ENCODE assay signal across 9 cellular contexts in the genomic region with DNA sequence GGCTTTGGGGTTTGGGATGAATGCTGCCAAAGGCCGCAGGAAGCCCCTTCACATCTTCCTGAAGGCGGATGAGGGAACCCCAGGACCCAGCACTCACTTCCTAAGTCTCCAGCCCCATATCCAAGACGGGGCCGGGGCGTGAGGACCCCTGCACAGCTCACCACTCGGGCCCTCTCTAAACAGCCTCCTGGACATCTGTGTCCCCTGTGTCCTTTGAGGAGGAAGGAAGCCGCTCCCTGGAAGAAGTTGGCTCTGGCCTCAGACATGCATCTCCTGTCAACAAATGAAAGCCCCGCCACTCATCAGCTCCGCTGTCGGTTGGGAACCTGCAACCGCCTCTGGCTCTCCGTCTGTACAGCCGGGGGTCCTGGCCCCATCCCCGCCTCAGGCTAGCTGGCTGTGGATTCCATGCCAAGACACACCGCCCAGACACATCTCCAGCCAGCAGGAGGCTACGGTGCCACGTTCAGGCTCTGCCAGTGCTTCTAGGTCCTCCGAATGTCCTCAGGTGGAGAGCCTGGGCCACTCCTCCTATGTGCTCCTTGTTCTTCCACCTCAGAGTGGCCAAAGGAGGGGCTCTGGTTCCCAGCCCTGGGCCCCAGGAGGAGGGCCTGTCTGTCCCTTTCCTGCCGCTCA.
DNase-seq lines count a peak whose midpoint lies in the region; ATAC-seq, FAIRE-seq and TF ChIP-seq lines count a peak whose summit lies in the region.
"Had no signal": no experiment of that assay in that cellular context is flagged by ENCODE, and none has a peak within 500 bp of the region (broad histone marks: within the 10 kb centered on the region; RNA-seq: fewer than 3 reads in every experiment).

No MANE protein-coding gene starts in this region.

- WGBS in suprapubic skin: 33% methylated on average over 18 of the region's 19 CpGs

- H3K4me3 ChIP-seq in ascending aorta: peak overlapping the region in 1 of 2 donors; percentile 21
- H3K4me3 ChIP-seq in kidney (ENCODE audit: low read length in 2 of 2): no peak overlapping the region
- no peak overlapping the region for H3K4me3 ChIP-seq in suprapubic skin
- H3K4me3 ChIP-seq in Caco-2 (ENCODE audit: low read depth, low read length): no peak overlapping the region

- no peaks in the 10 kb centered on the region for H3K4me1 Mint-ChIP-seq in Caco-2 (ENCODE audit: low read depth, unreplicated experiment)

- CTCF ChIA-PET in Caco-2 (lab: Charles Lee): interaction anchor here (1.2 kb wide), 1 partner anchor 279 kb away, joined by 3 read pairs; no protein-coding TSS in a partner anchor

- no peak for ATAC-seq in activated CD4-positive, CD25-positive, alpha-beta regulatory T cell treated with anti-CD3 and anti-CD28 coated beads, Interleukin-2, amount 50 U/mL, for 24 hours

- peak; percentile 28 for DNase-seq in activated CD4-positive, CD25-positive, alpha-beta regulatory T cell treated with anti-CD3 and anti-CD28 coated beads, Interleukin-2, amount 50 U/mL, for 72 hours
- DNase-seq in ascending aorta (ENCODE audit: low spot score in 2 of 2) (peak in 1 of 2 donors; percentile 71), kidney (peak; percentile 75), suprapubic skin (ENCODE audit: low spot score in 2 of 2) (peak; percentile 52 to 72), nucleus accumbens (lab: John Stamatoyannopoulos, UW) (no peak), NCI-H2107 treated with DMSO at 0.1 percent for 48 hours (lab: John Stamatoyannopoulos, UW; ENCODE audit: unreplicated experiment) (no peak), Caco-2 (no peak)

- peak in 2 of 3 experiments; percentile 17 to 42 for TF ChIP-seq CTCF in ascending aorta (IDR thresholded peaks at IDR 0.05)
- TF ChIP-seq CTCF in kidney (IDR thresholded peaks at IDR 0.05; ENCODE audit: borderline replicate concordance, extremely low read depth, insufficient read depth): no peak
- no peak for TF ChIP-seq CTCF in suprapubic skin (IDR thresholded peaks at IDR 0.05)
- TF ChIP-seq CTCF in Caco-2 (IDR thresholded peaks at IDR 0.05; ENCODE audit: insufficient read depth in 1 of 2, low read depth in 1 of 2, low read length in 1 of 2, severe bottlenecking in 1 of 2, unreplicated experiment in 1 of 2): no peak

- no peak for FAIRE-seq in kidney (lab: Jason Lieb, UNC)

- H3K36me3 ChIP-seq in ascending aorta (no peaks in the 10 kb centered on the region), kidney (ENCODE audit: control insufficient read depth in 1 of 2, insufficient read depth in 2 of 2, low read length in 2 of 2) (no peaks in the 10 kb centered on the region), suprapubic skin (no peaks in the 10 kb centered on the region), Caco-2 (ENCODE audit: control insufficient read depth, insufficient read depth, low read length) (no peaks in the 10 kb centered on the region)

- peak overlapping the region in 1 of 2 donors; percentile 19 for H3K9ac ChIP-seq in kidney (ENCODE audit: low read length in 2 of 2)

- POLR2A ChIA-PET in Caco-2 (lab: Charles Lee): no interaction called here

- H3K36me3 Mint-ChIP-seq in Caco-2 (ENCODE audit: insufficient read depth, unreplicated experiment): no peaks in the 10 kb centered on the region

- no peak for TF ChIP-seq POLR2A in suprapubic skin (IDR thresholded peaks at IDR 0.05)

- H3K27ac ChIP-seq in ascending aorta (peak overlapping the region; percentile 88 to 89), kidney (ENCODE audit: low read depth in 2 of 2, low read length in 2 of 2) (peak overlapping the region; percentile 67 to 82), suprapubic skin (peak overlapping the region; percentile 78)

- H3K9me3 ChIP-seq in ascending aorta: no peaks in the 10 kb centered on the region
- H3K9me3 ChIP-seq in kidney (ENCODE audit: control insufficient read depth in 1 of 2, low read length in 2 of 2): no peaks in the 10 kb centered on the region
- no peaks in the 10 kb centered on the region for H3K9me3 ChIP-seq in suprapubic skin
- H3K9me3 ChIP-seq in Caco-2: no peaks in the 10 kb centered on the region

- no peak overlapping the region for H3K4me3 Mint-ChIP-seq in Caco-2 (ENCODE audit: unreplicated experiment)
- H3K4me3 Mint-ChIP-seq: nephron had no signal

- BruUV-seq in Caco-2 (replicated peaks; lab: Mats Ljungman, UMichigan): no TSS peak

- intact Hi-C loops in ascending aorta (cut with DNase I): loop anchor here (5.0 kb wide), 1 partner anchor 142 kb away; the partner anchor contains the start of gene MEF2A
- intact Hi-C loops in kidney (cut with DNase I): no loop called here
- intact Hi-C loops in Caco-2 (cut with micrococcal nuclease; ENCODE audit: unreplicated experiment): no loop called here

- H3K27me3 ChIP-seq in ascending aorta: no peaks in the 10 kb centered on the region
- H3K27me3 ChIP-seq in suprapubic skin: no peaks in the 10 kb centered on the region
- no peaks in the 10 kb centered on the region for H3K27me3 ChIP-seq in Caco-2 (replicated peaks; ENCODE audit: control insufficient read depth, insufficient read depth, low read length)

- H3K27me3 Mint-ChIP-seq in Caco-2 (ENCODE audit: insufficient read depth, unreplicated experiment): peaks cover 3% of the 10 kb centered on the region

- TF ChIP-seq EP300 in suprapubic skin (IDR thresholded peaks at IDR 0.05): no peak

- H3K9me3 Mint-ChIP-seq in Caco-2 (ENCODE audit: unreplicated experiment): no peaks in the 10 kb centered on the region

- H3K4me1 ChIP-seq in ascending aorta: peaks cover 11 to 16% of the 10 kb centered on the region in 2 donors
- peaks cover 2 to 9% of the 10 kb centered on the region in 2 donors for H3K4me1 ChIP-seq in kidney (ENCODE audit: control insufficient read depth in 1 of 2, insufficient read depth in 1 of 2, low read depth in 1 of 2, low read length in 2 of 2)
- H3K4me1 ChIP-seq in suprapubic skin: peaks cover 30% of the 10 kb centered on the region
- H3K4me1 ChIP-seq in Caco-2: no peaks in the 10 kb centered on the region

- H3K27ac Mint-ChIP-seq in Caco-2 (ENCODE audit: unreplicated experiment): no peak overlapping the region
- H3K27ac Mint-ChIP-seq: nephron had no signal

Comparison
In these comparisons a context has a peak if more than half of its experiments do, and no peak if none do; other contexts are left out.
1. DNase-seq: peak in activated CD4-positive, CD25-positive, alpha-beta regulatory T cell treated with anti-CD3 and anti-CD28 coated beads, Interleukin-2, amount 50 U/mL, for 72 hours (single experiment), kidney (single experiment) and suprapubic skin (2 of 2); none in nucleus accumbens (0 of 56), NCI-H2107 treated with DMSO at 0.1 percent for 48 hours (single experiment) and Caco-2 (0 of 2).
2. CTCF ChIP-seq: peak in ascending aorta (2 of 3); none in kidney (single experiment), suprapubic skin (0 of 2) and Caco-2 (0 of 2).
3. Peak in every context shown above with its lines, with median percentiles within 50 percentile points of each other: H3K27ac ChIP-seq.